Comparison of ENCODE assay signal across 21 cellular contexts in the genomic region with DNA sequence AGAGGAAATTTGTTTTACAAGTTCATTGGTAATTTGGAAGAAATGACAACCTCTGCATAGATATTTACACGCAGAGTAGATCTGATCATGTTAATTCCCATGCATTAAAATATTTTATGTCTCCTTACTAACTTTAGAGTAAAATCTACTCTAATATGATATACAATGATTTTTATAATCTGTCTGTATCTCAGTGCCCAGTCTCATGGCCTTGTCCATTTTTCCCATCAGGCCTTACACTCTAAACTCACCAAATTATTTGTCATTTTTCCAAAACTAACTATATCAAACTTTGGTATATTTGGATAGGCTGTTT. TPM values are rescaled to one million over a fixed set of nuclear protein-coding genes. Genes with fewer than 3 reads are reported as not detected.
"Had no signal": no experiment of that assay in that cellular context is flagged by ENCODE, and none has a peak within 500 bp of the region (broad histone marks: within the 10 kb centered on the region; RNA-seq: fewer than 3 reads in every experiment).

No MANE protein-coding gene starts in this region.

- H3K9me3 ChIP-seq: heart left ventricle, pancreas had no signal

- H3K4me3 Mint-ChIP-seq: naive B cell, neural progenitor cell had no signal

- H3K27ac Mint-ChIP-seq: naive B cell, neural progenitor cell, progenitor cell of endocrine pancreas had no signal

- H3K9me3 Mint-ChIP-seq: naive B cell had no signal

- H3K27ac ChIP-seq: heart left ventricle, neural progenitor cell, pancreas had no signal

- H3K36me3 ChIP-seq: heart left ventricle, neural progenitor cell, pancreas had no signal

- H3K4me3 ChIP-seq: dorsolateral prefrontal cortex, heart left ventricle, lung, neural progenitor cell, pancreas had no signal

- H3K9ac ChIP-seq: neural progenitor cell had no signal

- H3K27me3 ChIP-seq: dorsolateral prefrontal cortex, heart left ventricle, neural progenitor cell, pancreas had no signal

- ATAC-seq: heart left ventricle, left ventricle myocardium superior had no signal

- H3K36me3 Mint-ChIP-seq: naive B cell, neural progenitor cell had no signal

- DNase-seq: cortex of kidney, dorsolateral prefrontal cortex, hippocampal formation, left ventricle myocardium superior, naive B cell, nucleus accumbens had no signal

- H3K27me3 Mint-ChIP-seq: progenitor cell of endocrine pancreas had no signal

- H3K4me1 ChIP-seq: pancreas had no signal

- H3K4me2 ChIP-seq: neural progenitor cell had no signal

RNA-seq across cellular contexts. Expression of gene OR10D3, which starts 12.2 kb away (rescaled TPM):
- total RNA-seq: esophagus mucosa, fibroblast of lung, frontal cortex, glomerular endothelial cell, heart left ventricle, kidney epithelial cell, left colon, left ventricle myocardium superior, lung, pancreas, progenitor cell of endocrine pancreas, right cardiac atrium, urinary bladder had no signal
- polyA plus RNA-seq: fibroblast of lung, heart left ventricle, lung, pancreas, right cardiac atrium, small intestine, thymus, urinary bladder had no signal

RNA-seq across cellular contexts. Expression of gene OR8G1, which starts 45.5 kb away (rescaled TPM):
- total RNA-seq: esophagus mucosa, fibroblast of lung, frontal cortex, glomerular endothelial cell, heart left ventricle, kidney epithelial cell, left colon, left ventricle myocardium superior, lung, pancreas, progenitor cell of endocrine pancreas, right cardiac atrium, urinary bladder had no signal
- polyA plus RNA-seq: fibroblast of lung, heart left ventricle, lung, pancreas, right cardiac atrium, small intestine, thymus, urinary bladder had no signal
